Comparison of ENCODE assay signal across 1 cellular context in the genomic region with DNA sequence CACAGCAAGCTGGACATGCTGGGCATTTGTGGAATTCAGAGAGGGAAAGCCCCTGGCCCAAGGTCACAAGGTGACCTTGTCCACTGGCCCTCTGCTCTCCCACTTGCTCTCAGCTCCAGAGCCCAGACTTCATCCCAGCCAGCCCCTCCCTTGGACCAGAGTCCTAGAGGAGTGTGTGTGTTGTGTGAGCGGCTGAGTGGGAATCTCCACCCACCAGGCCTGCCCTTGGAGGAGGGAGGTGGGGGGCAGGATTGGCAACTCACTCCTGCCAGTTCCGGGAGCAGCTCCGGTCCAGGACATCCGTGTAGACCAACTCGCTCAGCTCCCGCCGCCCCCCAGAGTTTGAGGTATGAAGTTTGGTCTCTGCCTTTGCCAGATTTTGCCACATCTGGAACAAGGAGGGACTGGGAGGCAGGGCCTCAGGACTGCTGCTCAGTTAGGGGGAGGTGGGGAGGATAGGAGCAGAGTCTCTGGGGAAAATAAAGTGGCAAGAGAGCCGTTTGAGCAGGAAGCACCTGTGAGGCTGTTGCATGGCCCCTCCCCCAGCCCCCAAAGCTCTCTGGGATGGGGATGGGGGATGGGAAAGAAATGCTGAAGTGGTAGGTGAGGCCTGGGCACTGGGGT.
TF ChIP-seq lines count a peak whose summit lies in the region.

No MANE protein-coding gene starts in this region.

TF ChIP-seq in HepG2, 621 proteins besides CTCF, POLR2A, EP300 and RAD21 (continued from another document and continues in another):
- TF ChIP-seq, protein P1, sequence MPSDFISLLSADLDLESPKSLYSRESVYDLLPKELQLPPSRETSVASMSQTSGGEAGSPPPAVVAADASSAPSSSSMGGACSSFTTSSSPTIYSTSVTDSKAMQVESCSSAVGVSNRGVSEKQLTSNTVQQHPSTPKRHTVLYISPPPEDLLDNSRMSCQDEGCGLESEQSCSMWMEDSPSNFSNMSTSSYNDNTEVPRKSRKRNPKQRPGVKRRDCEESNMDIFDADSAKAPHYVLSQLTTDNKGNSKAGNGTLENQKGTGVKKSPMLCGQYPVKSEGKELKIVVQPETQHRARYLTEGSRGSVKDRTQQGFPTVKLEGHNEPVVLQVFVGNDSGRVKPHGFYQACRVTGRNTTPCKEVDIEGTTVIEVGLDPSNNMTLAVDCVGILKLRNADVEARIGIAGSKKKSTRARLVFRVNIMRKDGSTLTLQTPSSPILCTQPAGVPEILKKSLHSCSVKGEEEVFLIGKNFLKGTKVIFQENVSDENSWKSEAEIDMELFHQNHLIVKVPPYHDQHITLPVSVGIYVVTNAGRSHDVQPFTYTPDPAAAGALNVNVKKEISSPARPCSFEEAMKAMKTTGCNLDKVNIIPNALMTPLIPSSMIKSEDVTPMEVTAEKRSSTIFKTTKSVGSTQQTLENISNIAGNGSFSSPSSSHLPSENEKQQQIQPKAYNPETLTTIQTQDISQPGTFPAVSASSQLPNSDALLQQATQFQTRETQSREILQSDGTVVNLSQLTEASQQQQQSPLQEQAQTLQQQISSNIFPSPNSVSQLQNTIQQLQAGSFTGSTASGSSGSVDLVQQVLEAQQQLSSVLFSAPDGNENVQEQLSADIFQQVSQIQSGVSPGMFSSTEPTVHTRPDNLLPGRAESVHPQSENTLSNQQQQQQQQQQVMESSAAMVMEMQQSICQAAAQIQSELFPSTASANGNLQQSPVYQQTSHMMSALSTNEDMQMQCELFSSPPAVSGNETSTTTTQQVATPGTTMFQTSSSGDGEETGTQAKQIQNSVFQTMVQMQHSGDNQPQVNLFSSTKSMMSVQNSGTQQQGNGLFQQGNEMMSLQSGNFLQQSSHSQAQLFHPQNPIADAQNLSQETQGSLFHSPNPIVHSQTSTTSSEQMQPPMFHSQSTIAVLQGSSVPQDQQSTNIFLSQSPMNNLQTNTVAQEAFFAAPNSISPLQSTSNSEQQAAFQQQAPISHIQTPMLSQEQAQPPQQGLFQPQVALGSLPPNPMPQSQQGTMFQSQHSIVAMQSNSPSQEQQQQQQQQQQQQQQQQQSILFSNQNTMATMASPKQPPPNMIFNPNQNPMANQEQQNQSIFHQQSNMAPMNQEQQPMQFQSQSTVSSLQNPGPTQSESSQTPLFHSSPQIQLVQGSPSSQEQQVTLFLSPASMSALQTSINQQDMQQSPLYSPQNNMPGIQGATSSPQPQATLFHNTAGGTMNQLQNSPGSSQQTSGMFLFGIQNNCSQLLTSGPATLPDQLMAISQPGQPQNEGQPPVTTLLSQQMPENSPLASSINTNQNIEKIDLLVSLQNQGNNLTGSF (CRISPR knock-in tag; IDR thresholded peaks at IDR 0.05), result no peak
- TF ChIP-seq ZBTB7A (CRISPR knock-in tag; IDR thresholded peaks at IDR 0.05) (peak; percentile 50; the same call in 1 of the 2 replicates), RERE (CRISPR knock-in tag; IDR thresholded peaks at IDR 0.05; ENCODE audit: low read depth) (no peak), ELF3 (CRISPR knock-in tag; IDR thresholded peaks at IDR 0.05) (peak; percentile 74), ZNF446 (CRISPR knock-in tag; IDR thresholded peaks at IDR 0.05) (no peak), NKX3-1 (CRISPR knock-in tag; IDR thresholded peaks at IDR 0.05) (no peak), ZNF773 (CRISPR knock-in tag; IDR thresholded peaks at IDR 0.05; ENCODE audit: borderline replicate concordance) (no peak), ZNF569 (CRISPR knock-in tag; IDR thresholded peaks at IDR 0.05; ENCODE audit: borderline replicate concordance) (no peak), RELA (CRISPR knock-in tag; IDR thresholded peaks at IDR 0.05) (peak; percentile 26; the same call in 1 of the 2 replicates), ZNF343 (CRISPR knock-in tag; IDR thresholded peaks at IDR 0.05) (no peak), LCORL (IDR thresholded peaks at IDR 0.05) (no peak), LCORL (CRISPR knock-in tag; IDR thresholded peaks at IDR 0.05) (peak; percentile 88), MEIS1 (CRISPR knock-in tag; IDR thresholded peaks at IDR 0.05; ENCODE audit: borderline replicate concordance) (no peak), NONO (IDR thresholded peaks at IDR 0.05) (no peak), NONO (CRISPR knock-in tag; conservative IDR thresholded peaks at IDR 0.05) (peak; percentile 49; the same call in 1 of the 2 replicates), ZNF281 (CRISPR knock-in tag; IDR thresholded peaks at IDR 0.05; ENCODE audit: borderline replicate concordance) (0 out of 2 replicates have a peak, but pooled peaks have one; percentile 24), MEF2D (CRISPR knock-in tag; IDR thresholded peaks at IDR 0.05) (peak; percentile 29; the same call in 1 of the 2 replicates), DPF2 (CRISPR knock-in tag; IDR thresholded peaks at IDR 0.05; ENCODE audit: borderline replicate concordance, low read depth) (peak; percentile 16; the same call in 1 of the 2 replicates), ZNF263 (CRISPR knock-in tag; IDR thresholded peaks at IDR 0.05) (peak; percentile 35; the same call in 1 of the 2 replicates), SP1 (IDR thresholded peaks at IDR 0.05) (no peak), SP1 (CRISPR knock-in tag; IDR thresholded peaks at IDR 0.05) (no peak), ZFP41 (CRISPR knock-in tag; IDR thresholded peaks at IDR 0.05; ENCODE audit: borderline replicate concordance) (no peak), SMARCE1 (IDR thresholded peaks at IDR 0.05; ENCODE audit: borderline replicate concordance) (no peak), SOX6 (IDR thresholded peaks at IDR 0.05) (no peak), SOX6 (CRISPR knock-in tag; IDR thresholded peaks at IDR 0.05) (peak; percentile 54), ZMYM4 (CRISPR knock-in tag; IDR thresholded peaks at IDR 0.05) (0 out of 2 replicates have a peak, but pooled peaks have one; percentile 14), RFXANK (CRISPR knock-in tag; IDR thresholded peaks at IDR 0.05) (no peak), HDAC1 (CRISPR knock-in tag; IDR thresholded peaks at IDR 0.05) (peak; percentile 66), GFI1 (CRISPR knock-in tag; IDR thresholded peaks at IDR 0.05; ENCODE audit: borderline replicate concordance) (peak; percentile 55; the same call in 1 of the 2 replicates), IKZF1 (IDR thresholded peaks at IDR 0.05) (no peak), ZNF362 (CRISPR knock-in tag; IDR thresholded peaks at IDR 0.05; ENCODE audit: borderline replicate concordance) (0 out of 2 replicates have a peak, but pooled peaks have one; percentile 12), FLYWCH1 (CRISPR knock-in tag; IDR thresholded peaks at IDR 0.05) (no peak), ZBTB39 (CRISPR knock-in tag; IDR thresholded peaks at IDR 0.05) (0 out of 2 replicates have a peak, but pooled peaks have one; percentile 59)
- TF ChIP-seq, protein P2, sequence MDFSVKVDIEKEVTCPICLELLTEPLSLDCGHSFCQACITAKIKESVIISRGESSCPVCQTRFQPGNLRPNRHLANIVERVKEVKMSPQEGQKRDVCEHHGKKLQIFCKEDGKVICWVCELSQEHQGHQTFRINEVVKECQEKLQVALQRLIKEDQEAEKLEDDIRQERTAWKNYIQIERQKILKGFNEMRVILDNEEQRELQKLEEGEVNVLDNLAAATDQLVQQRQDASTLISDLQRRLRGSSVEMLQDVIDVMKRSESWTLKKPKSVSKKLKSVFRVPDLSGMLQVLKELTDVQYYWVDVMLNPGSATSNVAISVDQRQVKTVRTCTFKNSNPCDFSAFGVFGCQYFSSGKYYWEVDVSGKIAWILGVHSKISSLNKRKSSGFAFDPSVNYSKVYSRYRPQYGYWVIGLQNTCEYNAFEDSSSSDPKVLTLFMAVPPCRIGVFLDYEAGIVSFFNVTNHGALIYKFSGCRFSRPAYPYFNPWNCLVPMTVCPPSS (IDR thresholded peaks at IDR 0.05), result no peak
- TF ChIP-seq, protein P3, sequence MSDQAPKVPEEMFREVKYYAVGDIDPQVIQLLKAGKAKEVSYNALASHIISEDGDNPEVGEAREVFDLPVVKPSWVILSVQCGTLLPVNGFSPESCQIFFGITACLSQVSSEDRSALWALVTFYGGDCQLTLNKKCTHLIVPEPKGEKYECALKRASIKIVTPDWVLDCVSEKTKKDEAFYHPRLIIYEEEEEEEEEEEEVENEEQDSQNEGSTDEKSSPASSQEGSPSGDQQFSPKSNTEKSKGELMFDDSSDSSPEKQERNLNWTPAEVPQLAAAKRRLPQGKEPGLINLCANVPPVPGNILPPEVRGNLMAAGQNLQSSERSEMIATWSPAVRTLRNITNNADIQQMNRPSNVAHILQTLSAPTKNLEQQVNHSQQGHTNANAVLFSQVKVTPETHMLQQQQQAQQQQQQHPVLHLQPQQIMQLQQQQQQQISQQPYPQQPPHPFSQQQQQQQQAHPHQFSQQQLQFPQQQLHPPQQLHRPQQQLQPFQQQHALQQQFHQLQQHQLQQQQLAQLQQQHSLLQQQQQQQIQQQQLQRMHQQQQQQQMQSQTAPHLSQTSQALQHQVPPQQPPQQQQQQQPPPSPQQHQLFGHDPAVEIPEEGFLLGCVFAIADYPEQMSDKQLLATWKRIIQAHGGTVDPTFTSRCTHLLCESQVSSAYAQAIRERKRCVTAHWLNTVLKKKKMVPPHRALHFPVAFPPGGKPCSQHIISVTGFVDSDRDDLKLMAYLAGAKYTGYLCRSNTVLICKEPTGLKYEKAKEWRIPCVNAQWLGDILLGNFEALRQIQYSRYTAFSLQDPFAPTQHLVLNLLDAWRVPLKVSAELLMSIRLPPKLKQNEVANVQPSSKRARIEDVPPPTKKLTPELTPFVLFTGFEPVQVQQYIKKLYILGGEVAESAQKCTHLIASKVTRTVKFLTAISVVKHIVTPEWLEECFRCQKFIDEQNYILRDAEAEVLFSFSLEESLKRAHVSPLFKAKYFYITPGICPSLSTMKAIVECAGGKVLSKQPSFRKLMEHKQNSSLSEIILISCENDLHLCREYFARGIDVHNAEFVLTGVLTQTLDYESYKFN (CRISPR knock-in tag; conservative IDR thresholded peaks at IDR 0.05), result peak; percentile 79
